28 cellular contexts compared by ENCODE assay signal in the genomic region with DNA sequence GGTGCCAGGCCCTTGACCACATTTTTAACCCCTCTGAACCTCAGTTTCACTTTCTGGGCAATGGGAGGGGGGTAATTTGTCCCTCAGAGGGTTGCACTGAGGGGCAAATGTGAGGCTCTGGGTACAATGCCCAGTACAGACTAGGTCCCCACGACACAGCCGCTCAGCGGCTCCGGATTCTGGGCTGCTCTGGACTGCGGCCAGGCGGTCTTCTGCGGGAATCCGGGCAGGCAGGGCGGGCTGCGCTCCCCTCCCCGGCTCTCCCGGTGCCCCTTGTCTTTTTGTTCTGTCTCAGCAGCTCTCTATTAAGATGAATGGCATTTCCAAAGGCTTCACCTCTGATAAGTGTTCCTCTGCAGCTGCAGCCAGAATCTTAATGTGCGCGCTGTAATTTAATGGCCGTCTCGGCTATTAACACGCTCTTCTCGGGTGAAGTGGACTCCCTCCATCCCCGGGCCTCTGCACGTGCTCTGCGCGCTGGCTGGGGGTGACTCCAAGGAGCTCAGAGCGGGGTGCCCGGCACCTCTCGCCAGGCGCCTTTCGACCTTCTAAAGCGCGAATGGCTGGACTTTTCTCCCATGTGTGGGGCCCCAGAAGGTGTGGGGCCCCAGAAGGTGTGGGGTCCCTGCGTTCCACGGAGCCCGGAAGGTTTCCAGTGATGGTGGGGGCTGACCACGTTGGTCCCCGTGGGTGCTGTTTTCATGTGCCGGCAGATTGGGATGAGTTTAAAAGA. TPM values are rescaled to one million over a fixed set of nuclear protein-coding genes. Genes with fewer than 3 reads are reported as not detected.
DNase-seq lines count a peak whose midpoint lies in the region; ATAC-seq and TF ChIP-seq lines count a peak whose summit lies in the region.
"Had no signal": no experiment of that assay in that cellular context is flagged by ENCODE, and none has a peak within 500 bp of the region (broad histone marks: within the 10 kb centered on the region; RNA-seq: fewer than 3 reads in every experiment).

No MANE protein-coding gene starts in this region.

- ATAC-seq in right cardiac atrium = no peak
- ATAC-seq in Right ventricle myocardium inferior = no peak
- ATAC-seq in Panc1 = no peak
- no peak for ATAC-seq in upper lobe of right lung
- ATAC-seq in HG02763 (IDR thresholded peaks at IDR 0.05; ENCODE audit: unreplicated experiment) = no peak
- ATAC-seq: activated CD8-positive, alpha-beta T cell treated with anti-CD3 and anti-CD28 coated beads for 36 hours; activated naive CD8-positive, alpha-beta T cell treated with anti-CD3 and anti-CD28 coated beads, Interleukin-2, amount 50 U/mL, for 24 hours; gastroesophageal sphincter; left ventricle myocardium superior; naive thymus-derived CD8-positive, alpha-beta T cell; stimulated activated naive B cell treated with anti-CD40 and anti-IgM and Interleukin-4, amounts not matched to agents 10 μg/mL and 1 μg/mL and 100 μg/mL, for 72 hours had no signal

- POLR2A ChIA-PET in Panc1 (lab: Charles Lee) = no interaction called here

- no peaks in the 10 kb centered on the region for H3K36me3 ChIP-seq in Panc1 (ENCODE audit: control insufficient read depth, insufficient read depth, low read length)
- H3K36me3 ChIP-seq in upper lobe of right lung = no peaks in the 10 kb centered on the region
- H3K36me3 ChIP-seq: esophagus squamous epithelium, gastroesophageal sphincter, ovary, thoracic aorta had no signal

- BruUV-seq in Panc1 (replicated peaks; lab: Mats Ljungman, UMichigan) = no TSS peak

- H3K27ac ChIP-seq in right cardiac atrium (ENCODE audit: low read length) (no peak overlapping the region), Panc1 (ENCODE audit: low read length) (peak overlapping the region; percentile 4; the same call in 1 of the 2 replicates), upper lobe of right lung (no peak overlapping the region)
- H3K27ac ChIP-seq: C4-2B, esophagus squamous epithelium, gastroesophageal sphincter, ovary, thoracic aorta had no signal

- H3K4me1 ChIP-seq in right cardiac atrium (ENCODE audit: control insufficient read depth, insufficient read depth, low read length) = no peaks in the 10 kb centered on the region
- H3K4me1 ChIP-seq in Panc1 (ENCODE audit: control insufficient read depth, insufficient read depth, low read length) = peaks cover 14% of the 10 kb centered on the region; the same call in 1 of the 2 replicates
- peaks cover 2% of the 10 kb centered on the region for H3K4me1 ChIP-seq in upper lobe of right lung
- H3K4me1 ChIP-seq: esophagus squamous epithelium had no signal

- H3K4me3 ChIP-seq in right cardiac atrium (ENCODE audit: low read length) (no peak overlapping the region), Panc1 (ENCODE audit: low read depth in 2 of 2, low read length in 2 of 2) (no peak overlapping the region), upper lobe of right lung (peak overlapping the region; percentile 1)
- H3K4me3 ChIP-seq: esophagus squamous epithelium, ovary, thoracic aorta had no signal

- H3K27me3 ChIP-seq in right cardiac atrium (ENCODE audit: control insufficient read depth, insufficient read depth) = no peaks in the 10 kb centered on the region
- H3K27me3 ChIP-seq in Panc1 (ENCODE audit: control insufficient read depth, insufficient read depth, low read length) = no peaks in the 10 kb centered on the region
- no peaks in the 10 kb centered on the region for H3K27me3 ChIP-seq in upper lobe of right lung
- H3K27me3 ChIP-seq: ovary had no signal

- no peaks in the 10 kb centered on the region for H3K36me3 Mint-ChIP-seq in glutamatergic neuron (ENCODE audit: unreplicated experiment)
- H3K36me3 Mint-ChIP-seq: brain; IgD-negative memory B cell; mesothelial cell of epicardium; naive thymus-derived CD8-positive, alpha-beta T cell; stimulated activated naive B cell treated with anti-CD40 and anti-IgM and Interleukin-4, amounts not matched to agents 10 μg/mL and 1 μg/mL and 100 μg/mL, for 72 hours had no signal

- H3K27ac Mint-ChIP-seq in glutamatergic neuron (ENCODE audit: unreplicated experiment) = peak overlapping the region; percentile 22
- H3K27ac Mint-ChIP-seq: activated CD8-positive, alpha-beta T cell treated with anti-CD3 and anti-CD28 coated beads for 36 hours; activated naive CD8-positive, alpha-beta T cell treated with anti-CD3 and anti-CD28 coated beads, Interleukin-2, amount 50 U/mL, for 24 hours; mesothelial cell of epicardium had no signal

- CTCF ChIA-PET in Panc1 (lab: Charles Lee) = no interaction called here

- no peak for TF ChIP-seq CTCF in Panc1 (IDR thresholded peaks at IDR 0.05)
- TF ChIP-seq CTCF in glutamatergic neuron (IDR thresholded peaks at IDR 0.05; ENCODE audit: partially characterized antibody, unreplicated experiment) = no peak
- no peak for TF ChIP-seq CTCF in upper lobe of right lung (IDR thresholded peaks at IDR 0.05)

- peaks cover 14% of the 10 kb centered on the region for H3K9me3 Mint-ChIP-seq in glutamatergic neuron (ENCODE audit: unreplicated experiment)
- H3K9me3 Mint-ChIP-seq: activated CD8-positive, alpha-beta T cell treated with anti-CD3 and anti-CD28 coated beads for 36 hours; activated naive CD8-positive, alpha-beta T cell treated with anti-CD3 and anti-CD28 coated beads, Interleukin-2, amount 50 U/mL, for 24 hours; brain; IgD-negative memory B cell; mesothelial cell of epicardium; stimulated activated naive B cell treated with anti-CD40 and anti-IgM and Interleukin-4, amounts not matched to agents 10 μg/mL and 1 μg/mL and 100 μg/mL, for 72 hours had no signal

- intact Hi-C loops in right cardiac atrium (cut with DNase I) (no loop called here), Right ventricle myocardium inferior (cut with DNase I) (no loop called here), Panc1 (cut with micrococcal nuclease; ENCODE audit: unreplicated experiment) (no loop called here), upper lobe of right lung (cut with DNase I) (no loop called here)

- H3K27me3 Mint-ChIP-seq in glutamatergic neuron (ENCODE audit: unreplicated experiment) = peaks cover 10% of the 10 kb centered on the region

- H3K4me3 Mint-ChIP-seq in glutamatergic neuron (ENCODE audit: unreplicated experiment) = no peak overlapping the region
- H3K4me3 Mint-ChIP-seq: activated CD8-positive, alpha-beta T cell treated with anti-CD3 and anti-CD28 coated beads for 36 hours; activated naive CD8-positive, alpha-beta T cell treated with anti-CD3 and anti-CD28 coated beads, Interleukin-2, amount 50 U/mL, for 24 hours; mesothelial cell of epicardium; stimulated activated naive B cell treated with anti-CD40 and anti-IgM and Interleukin-4, amounts not matched to agents 10 μg/mL and 1 μg/mL and 100 μg/mL, for 72 hours had no signal

- WGBS in right cardiac atrium = 80% methylated on average over 35 of the region's 35 CpGs

- DNase-seq in right cardiac atrium = peak in 2 of 3 donors; percentile 59 to 62
- DNase-seq in Right ventricle myocardium inferior (ENCODE audit: missing footprints) = no peak
- no peak for DNase-seq in Panc1 (ENCODE audit: low read depth, low spot score)
- no peak for DNase-seq in glutamatergic neuron
- no peak for DNase-seq in upper lobe of right lung
- no peak for DNase-seq in stimulated activated CD4-positive, alpha-beta T cell treated with anti-CD3 and anti-CD28 coated beads, Interleukin-15, amount 100 ng/mL, for 24 hours
- DNase-seq in OCI-M2 (lab: John Stamatoyannopoulos, UW; ENCODE audit: unreplicated experiment) = no peak
- DNase-seq: activated CD4-positive, CD25-positive, alpha-beta regulatory T cell treated with anti-CD3 and anti-CD28 coated beads, Interleukin-2, amount 50 U/mL, for 72 hours; activated CD8-positive, alpha-beta T cell treated with anti-CD3 and anti-CD28 coated beads for 36 hours; activated gamma-delta T cell treated with Interleukin-2 at 50 U/mL for 16 hours; activated naive CD8-positive, alpha-beta T cell treated with anti-CD3 and anti-CD28 coated beads, Interleukin-2, amount 50 U/mL, for 24 hours; esophagus squamous epithelium; islet precursor cell; left ventricle myocardium superior; naive thymus-derived CD8-positive, alpha-beta T cell; NCI-H146; NCI-H345; SIG-M5; stimulated activated CD4-positive, alpha-beta T cell treated with anti-CD3 and anti-CD28 coated beads, Interleukin-4, amount 100 ng/mL, for 24 hours; stimulated activated naive B cell treated with anti-CD40 and anti-IgM and Interleukin-4, amounts not matched to agents 10 μg/mL and 1 μg/mL and 100 μg/mL, for 72 hours had no signal

- H3K4me1 Mint-ChIP-seq in glutamatergic neuron (ENCODE audit: low read depth, unreplicated experiment) = peaks cover 56% of the 10 kb centered on the region

- in situ Hi-C loops in Panc1 (cut with HindIII; ENCODE audit: low pct_unique_long_range_greater_than_20kb, low sequenced_read_pairs) = no loop called here

- H3K9me3 ChIP-seq in right cardiac atrium (ENCODE audit: control insufficient read depth, low read length) = no peaks in the 10 kb centered on the region
- no peaks in the 10 kb centered on the region for H3K9me3 ChIP-seq in Panc1 (ENCODE audit: control insufficient read depth, insufficient read depth, low read depth, low read length)
- no peaks in the 10 kb centered on the region for H3K9me3 ChIP-seq in upper lobe of right lung
- H3K9me3 ChIP-seq: esophagus squamous epithelium, gastroesophageal sphincter, ovary, thoracic aorta had no signal

RNA-seq across cellular contexts. Expression of a gene that starts 3.5 kb away (rescaled TPM):
- 10 to 100 TPM in 1 of 4 donors, 1 to 10 TPM in 3; 3.3 to 12.4 (median 8.2) TPM for total RNA-seq in right cardiac atrium
- 1.9 TPM for polyA plus RNA-seq in right cardiac atrium
- total RNA-seq in Right ventricle myocardium inferior = 13.6 TPM
- total RNA-seq in Panc1 (2021; ENCODE audit: unreplicated experiment) = 2.1 TPM
- 0.65 TPM for polyA plus RNA-seq in Panc1 (2012; ENCODE audit: insufficient read length)
- 0.81 TPM for total RNA-seq in glutamatergic neuron (ENCODE audit: unreplicated experiment)
- 195 TPM for total RNA-seq in upper lobe of right lung

Comparison
In these comparisons a context has a peak if more than half of its experiments do, and no peak if none do; other contexts are left out.
1. DNase-seq: peak in right cardiac atrium (2 of 3); none in Right ventricle myocardium inferior (single experiment), Panc1 (single experiment), glutamatergic neuron (single experiment), upper lobe of right lung (single experiment), stimulated activated CD4-positive, alpha-beta T cell treated with anti-CD3 and anti-CD28 coated beads, Interleukin-15, amount 100 ng/mL, for 24 hours (single experiment) and OCI-M2 (single experiment).
2. RNA of a gene that starts 3.5 kb away (total RNA-seq): 195 TPM in upper lobe of right lung (single experiment); 13.6 TPM in Right ventricle myocardium inferior (single experiment), 3.3 to 12.4 TPM in right cardiac atrium, 2.1 TPM in Panc1 (single experiment) and 0.81 TPM in glutamatergic neuron (single experiment); every median in the first group is over 10 times any median in the second.